Comparison of ENCODE assay signal across 13 cellular contexts in genomic region chr6:158597565-158597964, GRCh38.
"Had no signal": no experiment of that assay in that cellular context is flagged by ENCODE, and none has a peak within 500 bp of the region (broad histone marks: within the 10 kb centered on the region; RNA-seq: fewer than 3 reads in every experiment).

No MANE protein-coding gene starts in this region.

- H3K27me3 ChIP-seq: esophagus squamous epithelium, spleen, vagina had no signal

- H3K4me3 Mint-ChIP-seq: activated naive CD4-positive, alpha-beta T cell treated with anti-CD3 and anti-CD28 coated beads for 36 hours; effector memory CD8-positive, alpha-beta T cell; nephron; T-cell had no signal

- H3K9me3 ChIP-seq: esophagus squamous epithelium, spleen, vagina had no signal

- DNase-seq: activated naive CD4-positive, alpha-beta T cell treated with anti-CD3 and anti-CD28 coated beads for 36 hours; effector memory CD8-positive, alpha-beta T cell; esophagus squamous epithelium; left cardiac atrium; nucleus accumbens; spleen; stimulated activated naive CD4-positive, alpha-beta T cell treated with Interleukin-2 at 50 U/mL for 16 hours; T-cell; T-helper 9 cell; trophoblast cell had no signal

- H3K4me1 ChIP-seq: esophagus squamous epithelium, spleen, vagina had no signal

- H3K4me1 Mint-ChIP-seq: nephron had no signal

- H3K4me3 ChIP-seq: esophagus squamous epithelium, spleen, vagina had no signal

- H3K27me3 Mint-ChIP-seq: effector memory CD8-positive, alpha-beta T cell; T-cell had no signal

- H3K27ac ChIP-seq: esophagus squamous epithelium, spleen, vagina had no signal

- ATAC-seq: effector memory CD8-positive, alpha-beta T cell; left cardiac atrium; SK-N-SH treated with all-trans-retinoic acid at 6 μM for 48 hours; T-cell had no signal

- H3K9me3 Mint-ChIP-seq: activated naive CD4-positive, alpha-beta T cell treated with anti-CD3 and anti-CD28 coated beads for 36 hours; effector memory CD8-positive, alpha-beta T cell; nephron; T-cell had no signal

- H3K27ac Mint-ChIP-seq: activated naive CD4-positive, alpha-beta T cell treated with anti-CD3 and anti-CD28 coated beads for 36 hours; nephron had no signal
